Comparison of ENCODE assay signal across 8 cellular contexts in the genomic region with DNA sequence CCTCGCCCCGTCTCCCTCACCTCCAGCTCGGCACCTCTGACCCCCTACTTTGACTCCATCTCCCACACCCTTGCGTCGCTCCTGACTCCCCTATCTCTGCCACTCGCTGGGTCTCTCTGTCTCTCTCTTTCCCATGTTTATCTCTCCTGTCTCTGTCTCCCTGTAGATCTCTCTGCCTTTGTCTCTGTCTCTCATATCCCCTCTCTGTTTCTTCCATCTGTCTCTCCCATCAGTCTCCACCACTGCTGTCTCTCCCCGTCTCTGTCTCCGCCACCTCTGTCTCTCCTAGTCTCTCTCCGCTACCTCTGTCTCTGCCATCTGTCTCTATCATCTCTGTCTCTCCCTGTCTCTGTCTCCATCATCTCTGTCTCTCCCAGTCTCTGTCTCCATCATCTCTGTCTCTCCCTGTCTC. TPM values are rescaled to one million over a fixed set of nuclear protein-coding genes. Genes with fewer than 3 reads are reported as not detected.
DNase-seq lines count a peak whose midpoint lies in the region; ATAC-seq, FAIRE-seq and TF ChIP-seq lines count a peak whose summit lies in the region.

No MANE protein-coding gene starts in this region.

- peaks cover 28% of the 10 kb centered on the region for H3K4me1 Mint-ChIP-seq in activated naive CD8-positive, alpha-beta T cell treated with anti-CD3 and anti-CD28 coated beads, Interleukin-2, amount 10 ng/mL, durations not matched to agents 7 days and 5 days

- no peaks in the 10 kb centered on the region for H3K27me3 ChIP-seq in right atrium auricular region
- peaks cover 0 to 11% (median 8%) of the 10 kb centered on the region in 4 donors for H3K27me3 ChIP-seq in upper lobe of left lung

- no peak for TF ChIP-seq POLR2A in upper lobe of left lung (IDR thresholded peaks at IDR 0.05)

- H3K9me3 ChIP-seq in right atrium auricular region (no peaks in the 10 kb centered on the region), kidney (ENCODE audit: control insufficient read depth in 1 of 2, low read length in 2 of 2) (no peaks in the 10 kb centered on the region), upper lobe of left lung (no peaks in the 10 kb centered on the region)

- no peak for TF ChIP-seq EP300 in upper lobe of left lung (IDR thresholded peaks at IDR 0.05)

- H3K36me3 ChIP-seq in right atrium auricular region (no peaks in the 10 kb centered on the region), kidney (ENCODE audit: control insufficient read depth in 1 of 2, insufficient read depth in 2 of 2, low read length in 2 of 2) (no peaks in the 10 kb centered on the region), upper lobe of left lung (no peaks in the 10 kb centered on the region)

- H3K27ac ChIP-seq in right atrium auricular region (no peak overlapping the region), kidney (ENCODE audit: low read depth in 2 of 2, low read length in 2 of 2) (peak overlapping the region in 1 of 2 donors; percentile 73), upper lobe of left lung (peak overlapping the region; percentile 27 to 82 (median 48))

- DNase-seq in Right ventricle myocardium inferior (ENCODE audit: missing footprints), result peak; percentile 2
- DNase-seq in right atrium auricular region (ENCODE audit: low spot score), result no peak
- DNase-seq in activated naive CD8-positive, alpha-beta T cell treated with anti-CD3 and anti-CD28 coated beads, Interleukin-2, amount 10 ng/mL, durations not matched to agents 7 days and 5 days, result no peak
- DNase-seq in kidney, result no peak
- DNase-seq in upper lobe of left lung, result no peak
- no peak for DNase-seq in AML-193 (lab: John Stamatoyannopoulos, UW)
- no peak for DNase-seq in left lobe of liver (ENCODE audit: low spot score)

- H3K36me3 Mint-ChIP-seq in activated naive CD8-positive, alpha-beta T cell treated with anti-CD3 and anti-CD28 coated beads, Interleukin-2, amount 10 ng/mL, durations not matched to agents 7 days and 5 days, result no peaks in the 10 kb centered on the region

- no peak for TF ChIP-seq CTCF in right atrium auricular region (IDR thresholded peaks at IDR 0.05)
- TF ChIP-seq CTCF in kidney (IDR thresholded peaks at IDR 0.05; ENCODE audit: borderline replicate concordance, extremely low read depth, insufficient read depth), result no peak
- no peak for TF ChIP-seq CTCF in upper lobe of left lung (IDR thresholded peaks at IDR 0.05)

- POLR2A ChIA-PET in activated naive CD8-positive, alpha-beta T cell treated with anti-CD3 and anti-CD28 coated beads, Interleukin-2, amount 10 ng/mL, durations not matched to agents 7 days and 5 days (lab: Charles Lee), result interaction anchor here (0.6 to 5.7 kb wide), 13 partner anchors 9 to 196 kb away, joined by 3 to 99 read pairs (median 15); partner anchors contain the start of genes BBC3, CCDC9, SAE1 and ZC3H4

- H3K9ac ChIP-seq in kidney (ENCODE audit: low read length in 2 of 2), result no peak overlapping the region

- H3K4me3 ChIP-seq in right atrium auricular region (peak overlapping the region in 1 of 2 donors; percentile 45), kidney (ENCODE audit: low read length in 2 of 2) (peak overlapping the region; percentile 26 to 39), upper lobe of left lung (peak overlapping the region in 3 of 4 donors; percentile 22 to 31 (median 27))

- H3K4me1 ChIP-seq in right atrium auricular region (peaks cover 0 to 45% of the 10 kb centered on the region in 2 donors), kidney (ENCODE audit: control insufficient read depth in 1 of 2, insufficient read depth in 1 of 2, low read depth in 1 of 2, low read length in 2 of 2) (peaks cover 7 to 17% of the 10 kb centered on the region in 2 donors), upper lobe of left lung (peaks cover 35 to 56% (median 45%) of the 10 kb centered on the region in 4 donors)

- ATAC-seq in Right ventricle myocardium inferior (no peak), upper lobe of left lung (ENCODE audit: low FRiP score in 2 of 2) (no peak), GM21529 (IDR thresholded peaks at IDR 0.05; ENCODE audit: unreplicated experiment) (no peak), left lobe of liver (no peak)
- peak; percentile 9 for ATAC-seq in activated naive CD8-positive, alpha-beta T cell treated with anti-CD3 and anti-CD28 coated beads, Interleukin-2, amount 10 ng/mL, durations not matched to agents 7 days and 5 days (ENCODE audit: low read depth)

- H3K4me3 Mint-ChIP-seq in activated naive CD8-positive, alpha-beta T cell treated with anti-CD3 and anti-CD28 coated beads, Interleukin-2, amount 10 ng/mL, durations not matched to agents 7 days and 5 days, result peak overlapping the region; percentile 87

- intact Hi-C loops in Right ventricle myocardium inferior (cut with DNase I) (loop anchor here (2.0 kb wide), 1 partner anchor 17 kb away; no protein-coding TSS in a partner anchor), kidney (cut with DNase I) (no loop called here)

- 19 to 22% methylated on average over 7 to 9 of the region's 9 CpGs for WGBS in upper lobe of left lung, 2 donors

- no peaks in the 10 kb centered on the region for H3K9me3 Mint-ChIP-seq in activated naive CD8-positive, alpha-beta T cell treated with anti-CD3 and anti-CD28 coated beads, Interleukin-2, amount 10 ng/mL, durations not matched to agents 7 days and 5 days

- no peak for FAIRE-seq in kidney (lab: Jason Lieb, UNC)

- H3K27me3 Mint-ChIP-seq in activated naive CD8-positive, alpha-beta T cell treated with anti-CD3 and anti-CD28 coated beads, Interleukin-2, amount 10 ng/mL, durations not matched to agents 7 days and 5 days, result no peaks in the 10 kb centered on the region

- peak overlapping the region; percentile 96 for H3K27ac Mint-ChIP-seq in activated naive CD8-positive, alpha-beta T cell treated with anti-CD3 and anti-CD28 coated beads, Interleukin-2, amount 10 ng/mL, durations not matched to agents 7 days and 5 days

RNA-seq across cellular contexts. Expression of gene BBC3, which starts 12.4 kb away (rescaled TPM):
- 5.0 TPM for total RNA-seq in Right ventricle myocardium inferior
- 1 to 10 TPM; 2.5 to 2.9 TPM for total RNA-seq in right atrium auricular region
- total RNA-seq in activated naive CD8-positive, alpha-beta T cell treated with anti-CD3 and anti-CD28 coated beads, Interleukin-2, amount 10 ng/mL, durations not matched to agents 7 days and 5 days, result 10 to 100 TPM; 29.5 to 29.9 TPM
- 14.2 TPM for total RNA-seq in kidney
- polyA plus RNA-seq in kidney (ENCODE audit: insufficient read depth, low read depth, low replicate concordance), result 3.2 TPM
- 10 to 100 TPM in 4 of 6 donors, 1 to 10 TPM in 2; 7.4 to 29.3 (median 15.9) TPM for total RNA-seq in upper lobe of left lung
- 2.7 TPM for total RNA-seq in left lobe of liver

RNA-seq across cellular contexts. Expression of gene CCDC9, which starts 13.0 kb away (rescaled TPM):
- total RNA-seq in Right ventricle myocardium inferior (21.2 TPM), right atrium auricular region (10 to 100 TPM in 1 of 2 donors, 1 to 10 TPM in 1; 9.2 to 11.9 TPM), kidney (49.0 TPM), upper lobe of left lung (10 to 100 TPM; 18.2 to 91.1 (median 35.0) TPM), left lobe of liver (10.4 TPM)
- 10 to 100 TPM; 37.8 to 39.6 TPM for total RNA-seq in activated naive CD8-positive, alpha-beta T cell treated with anti-CD3 and anti-CD28 coated beads, Interleukin-2, amount 10 ng/mL, durations not matched to agents 7 days and 5 days
- polyA plus RNA-seq in kidney (ENCODE audit: insufficient read depth, low read depth, low replicate concordance), result 14.0 TPM

RNA-seq across cellular contexts. Expression of gene INAFM1, which starts 31.3 kb away (rescaled TPM):
- 11.2 TPM for total RNA-seq in Right ventricle myocardium inferior
- 1 to 10 TPM; 1.9 to 7.0 TPM for total RNA-seq in right atrium auricular region
- 10 to 100 TPM; 14.2 to 15.4 TPM for total RNA-seq in activated naive CD8-positive, alpha-beta T cell treated with anti-CD3 and anti-CD28 coated beads, Interleukin-2, amount 10 ng/mL, durations not matched to agents 7 days and 5 days
- total RNA-seq in kidney, result 28.4 TPM
- 17.0 TPM for polyA plus RNA-seq in kidney (ENCODE audit: insufficient read depth, low read depth, low replicate concordance)
- total RNA-seq in upper lobe of left lung, result 10 to 100 TPM in 4 of 6 donors, 1 to 10 TPM in 1, under 1 TPM in 1; 0.59 to 28.3 (median 22.4) TPM
- 5.6 TPM for total RNA-seq in left lobe of liver

Comparison
In these comparisons a context has a peak if more than half of its experiments do, and no peak if none do; other contexts are left out.
1. H3K27ac ChIP-seq: peak in upper lobe of left lung (4 of 4); none in right atrium auricular region (0 of 2).